ENCODE assay signal across 15 cellular contexts in the genomic region with DNA sequence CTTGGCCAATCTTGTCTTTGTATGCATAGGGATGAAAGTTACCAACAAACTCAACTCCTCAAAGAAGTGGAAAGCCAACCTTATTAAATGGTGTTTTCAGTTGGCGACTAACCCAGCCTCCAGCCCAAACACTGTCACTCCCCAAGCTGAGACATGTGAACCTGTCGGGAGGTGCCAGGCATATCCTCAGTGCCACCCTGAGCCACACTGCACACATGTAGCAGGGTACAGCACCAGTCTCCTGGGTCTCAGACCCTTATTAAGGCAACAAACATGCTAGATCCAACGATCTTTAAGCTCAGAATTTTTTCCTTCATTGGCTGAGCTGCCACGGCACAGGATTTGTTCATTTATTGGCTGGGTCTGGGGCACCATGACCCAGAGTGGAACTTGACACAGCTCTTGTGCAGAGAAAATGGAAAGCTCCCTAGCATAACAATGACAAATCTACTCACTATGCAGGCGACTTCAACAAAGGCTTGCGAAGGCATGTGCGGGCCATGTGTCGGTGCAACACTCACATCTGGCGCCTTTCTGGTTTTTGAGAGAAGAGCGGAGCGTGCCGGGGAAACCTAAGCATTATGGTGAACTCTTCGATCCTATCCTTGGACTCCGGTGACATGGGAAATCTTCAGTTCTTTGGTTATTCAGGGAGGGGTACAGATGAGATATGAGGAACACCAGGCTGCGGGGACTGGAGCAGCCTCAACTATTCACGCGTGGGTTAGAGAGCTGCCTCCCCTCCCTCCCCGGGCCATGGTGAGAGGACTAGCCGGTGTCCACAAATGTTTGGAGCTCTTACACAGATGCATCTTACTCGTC.
"Had no signal": no experiment of that assay in that cellular context is flagged by ENCODE, and none has a peak within 500 bp of the region (broad histone marks: within the 10 kb centered on the region; RNA-seq: fewer than 3 reads in every experiment).

No MANE protein-coding gene starts in this region.

- ATAC-seq: activated naive CD4-positive, alpha-beta T cell treated with anti-CD3 and anti-CD28 coated beads, Interleukin-2, amount 50 U/mL, for 72 hours; left colon; naive thymus-derived CD4-positive, alpha-beta T cell; stimulated activated naive B cell treated with anti-CD40 and anti-IgM and Interleukin-4, amounts not matched to agents 10 μg/mL and 1 μg/mL and 100 μg/mL, for 72 hours had no signal

- H3K9me3 ChIP-seq: gastroesophageal sphincter, tibial artery had no signal

- H3K27me3 ChIP-seq: cardiac muscle cell, gastroesophageal sphincter had no signal

- H3K36me3 ChIP-seq: cardiac muscle cell, gastroesophageal sphincter, tibial artery had no signal

- DNase-seq: activated CD4-positive, alpha-beta T cell treated with anti-CD3 and anti-CD28 coated beads, Interleukin-2, amount 10 ng/mL, durations not matched to agents 7 days and 5 days; activated effector memory CD4-positive, alpha-beta T cell treated with anti-CD3 and anti-CD28 coated beads, Interleukin-2, amount 50 U/mL, for 16 hours; activated T-cell treated with anti-CD3 and anti-CD28 coated beads, Interleukin-2, amount 50 U/mL, for 24 hours; effector CD4-positive, alpha-beta T cell; left colon; retina; stimulated activated CD4-positive, alpha-beta T cell treated with anti-CD3 and anti-CD28 coated beads, Interleukin-15, amount 100 ng/mL, for 24 hours; stimulated activated CD4-positive, alpha-beta T cell treated with anti-CD3 and anti-CD28 coated beads, Interleukin-4, amount 100 ng/mL, for 1 hour; stimulated activated naive B cell treated with anti-CD40 and anti-IgM and Interleukin-4, amounts not matched to agents 10 μg/mL and 1 μg/mL and 100 μg/mL, for 72 hours; tibial artery had no signal

- H3K36me3 Mint-ChIP-seq: activated naive CD4-positive, alpha-beta T cell treated with anti-CD3 and anti-CD28 coated beads, Interleukin-2, amount 50 U/mL, for 72 hours; naive thymus-derived CD4-positive, alpha-beta T cell; stimulated activated naive B cell treated with anti-CD40 and anti-IgM and Interleukin-4, amounts not matched to agents 10 μg/mL and 1 μg/mL and 100 μg/mL, for 72 hours had no signal

- H3K4me3 ChIP-seq: cardiac muscle cell, gastroesophageal sphincter, skin epidermis, tibial artery had no signal

- H3K9me3 Mint-ChIP-seq: activated CD4-positive, alpha-beta T cell treated with anti-CD3 and anti-CD28 coated beads, Interleukin-2, amount 10 ng/mL, durations not matched to agents 7 days and 5 days; activated naive CD4-positive, alpha-beta T cell treated with anti-CD3 and anti-CD28 coated beads, Interleukin-2, amount 50 U/mL, for 72 hours; activated T-cell treated with anti-CD3 and anti-CD28 coated beads, Interleukin-2, amount 50 U/mL, for 24 hours; stimulated activated naive B cell treated with anti-CD40 and anti-IgM and Interleukin-4, amounts not matched to agents 10 μg/mL and 1 μg/mL and 100 μg/mL, for 72 hours had no signal

- H3K27me3 Mint-ChIP-seq: activated CD4-positive, alpha-beta T cell treated with anti-CD3 and anti-CD28 coated beads, Interleukin-2, amount 10 ng/mL, durations not matched to agents 7 days and 5 days had no signal

- H3K27ac Mint-ChIP-seq: activated CD4-positive, alpha-beta T cell treated with anti-CD3 and anti-CD28 coated beads, Interleukin-2, amount 10 ng/mL, durations not matched to agents 7 days and 5 days; activated naive CD4-positive, alpha-beta T cell treated with anti-CD3 and anti-CD28 coated beads, Interleukin-2, amount 50 U/mL, for 72 hours; activated T-cell treated with anti-CD3 and anti-CD28 coated beads, Interleukin-2, amount 50 U/mL, for 24 hours; naive thymus-derived CD4-positive, alpha-beta T cell; stimulated activated naive B cell treated with anti-CD40 and anti-IgM and Interleukin-4, amounts not matched to agents 10 μg/mL and 1 μg/mL and 100 μg/mL, for 72 hours had no signal

- H3K4me3 Mint-ChIP-seq: activated CD4-positive, alpha-beta T cell treated with anti-CD3 and anti-CD28 coated beads, Interleukin-2, amount 10 ng/mL, durations not matched to agents 7 days and 5 days; activated T-cell treated with anti-CD3 and anti-CD28 coated beads, Interleukin-2, amount 50 U/mL, for 24 hours; naive thymus-derived CD4-positive, alpha-beta T cell; stimulated activated naive B cell treated with anti-CD40 and anti-IgM and Interleukin-4, amounts not matched to agents 10 μg/mL and 1 μg/mL and 100 μg/mL, for 72 hours had no signal

- H3K27ac ChIP-seq: cardiac muscle cell, tibial artery had no signal
